Comparison of ENCODE assay signal across 8 cellular contexts in genomic region chr1:230068952-230069684, GRCh38. TPM values are rescaled to one million over a fixed set of nuclear protein-coding genes. Genes with fewer than 3 reads are reported as not detected.
DNase-seq lines count a peak whose midpoint lies in the region; ATAC-seq and TF ChIP-seq lines count a peak whose summit lies in the region.

No MANE protein-coding gene starts in this region.

- TF ChIP-seq CTCF in BE2C (IDR thresholded peaks at IDR 0.05; ENCODE audit: low read depth, low read length) = peak; percentile 34
- TF ChIP-seq CTCF in esophagus squamous epithelium (IDR thresholded peaks at IDR 0.05) = no peak
- no peak for TF ChIP-seq CTCF in psoas muscle (IDR thresholded peaks at IDR 0.05)

- no peaks in the 10 kb centered on the region for H3K9me3 ChIP-seq in BE2C
- H3K9me3 ChIP-seq in esophagus squamous epithelium = no peaks in the 10 kb centered on the region
- no peaks in the 10 kb centered on the region for H3K9me3 ChIP-seq in psoas muscle

- no peaks in the 10 kb centered on the region; the same call in 1 of the 2 replicates for H3K4me1 ChIP-seq in BE2C
- H3K4me1 ChIP-seq in esophagus squamous epithelium = peaks cover 22 to 72% (median 47%) of the 10 kb centered on the region in 3 donors
- H3K4me1 ChIP-seq in psoas muscle = peaks cover 53% of the 10 kb centered on the region

- TF ChIP-seq POLR2A in esophagus squamous epithelium (IDR thresholded peaks at IDR 0.05) = no peak

- WGBS in esophagus squamous epithelium, 2 donors = 23 to 41% methylated on average over 13 of the region's 13 CpGs
- 40 to 60% (median 44%) methylated on average over 13 of the region's 13 CpGs for WGBS in psoas muscle, 3 donors

- intact Hi-C loops in esophagus squamous epithelium (cut with DNase I) = no loop called here
- intact Hi-C loops in psoas muscle (cut with DNase I) = loop anchor here (2.0 to 10.0 kb wide), 8 partner anchors 36 to 414 kb away; no protein-coding TSS in a partner anchor

- ATAC-seq in psoas muscle (no peak), HG03469 (IDR thresholded peaks at IDR 0.05; ENCODE audit: unreplicated experiment) (no peak), GM18868 (IDR thresholded peaks at IDR 0.05; ENCODE audit: unreplicated experiment) (no peak)

- no peak for DNase-seq in BE2C
- peak; percentile 30 for DNase-seq in GM19240 (ENCODE audit: insufficient read length, low spot score)
- peak; percentile 18 for DNase-seq in SKM-1 (lab: John Stamatoyannopoulos, UW; ENCODE audit: unreplicated experiment)
- DNase-seq in esophagus squamous epithelium (lab: John Stamatoyannopoulos, UW) = no peak
- no peak for DNase-seq in psoas muscle
- no peak for DNase-seq in stimulated activated CD4-positive, alpha-beta T cell treated with anti-CD3 and anti-CD28 coated beads, Interleukin-2, amount 100 ng/mL, for 24 hours

- H3K4me3 ChIP-seq in BE2C (ENCODE audit: low read depth, low read length) = peak overlapping the region; percentile 94
- H3K4me3 ChIP-seq in esophagus squamous epithelium = peak overlapping the region; percentile 76 to 97 (median 90)
- H3K4me3 ChIP-seq in psoas muscle = peak overlapping the region; percentile 95

- H3K27me3 ChIP-seq in BE2C = no peaks in the 10 kb centered on the region
- no peaks in the 10 kb centered on the region for H3K27me3 ChIP-seq in esophagus squamous epithelium
- no peaks in the 10 kb centered on the region for H3K27me3 ChIP-seq in psoas muscle (ENCODE audit: insufficient read depth in 3 of 3, low read length in 2 of 3)

- H3K36me3 ChIP-seq in BE2C (no peaks in the 10 kb centered on the region), esophagus squamous epithelium (no peaks in the 10 kb centered on the region), psoas muscle (ENCODE audit: insufficient read depth in 1 of 2, low read depth in 1 of 2) (no peaks in the 10 kb centered on the region)

- H3K27ac ChIP-seq in esophagus squamous epithelium = peak overlapping the region in 3 of 4 donors; percentile 90 to 96 (median 95)
- peak overlapping the region; percentile 89 for H3K27ac ChIP-seq in psoas muscle

RNA-seq across cellular contexts. Expression of gene GALNT2, which starts 2.1 kb away (rescaled TPM):
- polyA plus RNA-seq in BE2C (2012; ENCODE audit: insufficient read depth, insufficient read length, low read depth) = 49.5 TPM
- total RNA-seq in esophagus squamous epithelium (10 to 100 TPM; 25.8 to 36.2 (median 31.0) TPM), psoas muscle (10 to 100 TPM; 49.4 to 88.7 (median 79.6) TPM)
- 10 to 100 TPM; 43.7 to 77.0 (median 63.8) TPM for polyA plus RNA-seq in psoas muscle

Comparison
In these comparisons a context has a peak if more than half of its experiments do, and no peak if none do; other contexts are left out.
1. DNase-seq: peak in GM19240 (single experiment) and SKM-1 (single experiment); none in BE2C (single experiment), esophagus squamous epithelium (single experiment), psoas muscle (0 of 2) and stimulated activated CD4-positive, alpha-beta T cell treated with anti-CD3 and anti-CD28 coated beads, Interleukin-2, amount 100 ng/mL, for 24 hours (0 of 2).
2. Peak in every context shown above with its lines, with median percentiles within 50 percentile points of each other: H3K4me3 ChIP-seq.